2 cellular contexts compared by ENCODE assay signal in genomic region chr18:32899819-32900218, GRCh38.
TF ChIP-seq lines count a peak whose summit lies in the region.

No MANE protein-coding gene starts in this region.

TF ChIP-seq in SK-N-SH, 30 proteins besides CTCF, POLR2A, EP300 and RAD21 (continued from another document):
- TF ChIP-seq ZBTB33 (IDR thresholded peaks at IDR 0.05; ENCODE audit: borderline replicate concordance, low read depth): no peak
- no peak for TF ChIP-seq GATA2 (CRISPR knock-in tag; IDR thresholded peaks at IDR 0.05)
- TF ChIP-seq MXI1 (IDR thresholded peaks at IDR 0.05; ENCODE audit: low read depth, low read length): no peak
- TF ChIP-seq POLR2AphosphoS5 (IDR thresholded peaks at IDR 0.05; ENCODE audit: low read depth, low read length): no peak
- no peak for TF ChIP-seq SIN3A (IDR thresholded peaks at IDR 0.05; ENCODE audit: borderline replicate concordance, low read depth, low read length)
- TF ChIP-seq IRF3 (IDR thresholded peaks at IDR 0.05; ENCODE audit: low read depth, low read length): no peak
- TF ChIP-seq USF2 (IDR thresholded peaks at IDR 0.05; ENCODE audit: borderline replicate concordance, low read depth, low read length): no peak
- no peak for TF ChIP-seq RXRA (IDR thresholded peaks at IDR 0.05; ENCODE audit: borderline replicate concordance, low read depth)
- TF ChIP-seq EZH2phosphoT487 (IDR thresholded peaks at IDR 0.05; ENCODE audit: borderline replicate concordance, low read depth): no peak
- TF ChIP-seq FOXM1 (IDR thresholded peaks at IDR 0.05; ENCODE audit: low read depth): no peak
- no peak for TF ChIP-seq FOSL2 (IDR thresholded peaks at IDR 0.05; ENCODE audit: borderline replicate concordance, low read depth)
TF ChIP-seq in SK-N-SH: peak in this region for 0.

TF ChIP-seq in SK-N-SH treated with all-trans-retinoic acid at 6 μM for 48 hours, 23 proteins besides CTCF, POLR2A, EP300 and RAD21 (continued from another document):
- TF ChIP-seq CSRNP3 (CRISPR knock-in tag; IDR thresholded peaks at IDR 0.05) (no peak), BACH2 (CRISPR knock-in tag; IDR thresholded peaks at IDR 0.05; ENCODE audit: borderline replicate concordance) (no peak), ZFP3 (CRISPR knock-in tag; IDR thresholded peaks at IDR 0.05) (no peak), RARB (CRISPR knock-in tag; IDR thresholded peaks at IDR 0.05) (no peak), ZC3H10 (CRISPR knock-in tag; IDR thresholded peaks at IDR 0.05) (no peak), ZNF70 (CRISPR knock-in tag; IDR thresholded peaks at IDR 0.05) (no peak), GLIS3 (CRISPR knock-in tag; IDR thresholded peaks at IDR 0.05) (no peak), ARNTL (CRISPR knock-in tag; IDR thresholded peaks at IDR 0.05; ENCODE audit: borderline replicate concordance, low read depth) (no peak), PATZ1 (CRISPR knock-in tag; IDR thresholded peaks at IDR 0.05; ENCODE audit: borderline replicate concordance) (no peak), SNAI2 (CRISPR knock-in tag; IDR thresholded peaks at IDR 0.05) (no peak), PPARA (CRISPR knock-in tag; IDR thresholded peaks at IDR 0.05; ENCODE audit: borderline replicate concordance) (no peak), ISL1 (CRISPR knock-in tag; IDR thresholded peaks at IDR 0.05) (no peak)
